ENCODE assay signal across 11 cellular contexts in genomic region chr10:4902571-4903011, GRCh38.
DNase-seq lines count a peak whose midpoint lies in the region; ATAC-seq and TF ChIP-seq lines count a peak whose summit lies in the region.
"Had no signal": no experiment of that assay in that cellular context is flagged by ENCODE, and none has a peak within 500 bp of the region (broad histone marks: within the 10 kb centered on the region; RNA-seq: fewer than 3 reads in every experiment).

No MANE protein-coding gene starts in this region.

- TF ChIP-seq POLR2A in thyroid gland (IDR thresholded peaks at IDR 0.05): no peak

- no peaks in the 10 kb centered on the region for H3K36me3 ChIP-seq in thyroid gland
- H3K36me3 ChIP-seq: BLaER1 treated with 17β-estradiol and CSF1 and Interleukin-3, amounts not matched to agents 10 nM and 100 nM had no signal

- peak; percentile 91 for ATAC-seq in activated T-helper 17 cell treated with anti-CD3 and anti-CD28 coated beads, Interleukin-2, amount 50 U/mL, for 72 hours (replicated peaks)
- peak; percentile 91 for ATAC-seq in left ventricle myocardium superior

- H3K27me3 ChIP-seq in thyroid gland: no peaks in the 10 kb centered on the region
- H3K27me3 ChIP-seq: BLaER1 treated with 17β-estradiol and CSF1 and Interleukin-3, amounts not matched to agents 10 nM and 100 nM had no signal

- intact Hi-C loops in left ventricle myocardium superior (cut with micrococcal nuclease): no loop called here
- intact Hi-C loops in thyroid gland (cut with DNase I): no loop called here

- 36 to 46% methylated on average over 5 of the region's 5 CpGs for WGBS in thyroid gland, 2 donors

- peaks cover 4% of the 10 kb centered on the region for H3K4me1 Mint-ChIP-seq in activated naive CD4-positive, alpha-beta T cell treated with anti-CD3 and anti-CD28 coated beads, Interleukin-2, amount 50 U/mL, for 24 hours
- H3K4me1 Mint-ChIP-seq in activated T-helper 17 cell treated with anti-CD3 and anti-CD28 coated beads, Interleukin-2, amount 50 U/mL, for 72 hours: peaks cover 11% of the 10 kb centered on the region
- H3K4me1 Mint-ChIP-seq in mesothelial cell of epicardium: peaks cover 11% of the 10 kb centered on the region
- H3K4me1 Mint-ChIP-seq: activated B cell treated with CpG ODN at 0.5 μM for 24 hours, naive B cell had no signal

- no peak overlapping the region for H3K4me3 Mint-ChIP-seq in activated naive CD4-positive, alpha-beta T cell treated with anti-CD3 and anti-CD28 coated beads, Interleukin-2, amount 50 U/mL, for 24 hours
- peak overlapping the region; percentile 50 for H3K4me3 Mint-ChIP-seq in activated T-helper 17 cell treated with anti-CD3 and anti-CD28 coated beads, Interleukin-2, amount 50 U/mL, for 72 hours
- no peak overlapping the region for H3K4me3 Mint-ChIP-seq in mesothelial cell of epicardium
- H3K4me3 Mint-ChIP-seq: activated B cell treated with CpG ODN at 0.5 μM for 24 hours had no signal

- no peaks in the 10 kb centered on the region for H3K36me3 Mint-ChIP-seq in activated naive CD4-positive, alpha-beta T cell treated with anti-CD3 and anti-CD28 coated beads, Interleukin-2, amount 50 U/mL, for 24 hours
- H3K36me3 Mint-ChIP-seq in activated T-helper 17 cell treated with anti-CD3 and anti-CD28 coated beads, Interleukin-2, amount 50 U/mL, for 72 hours (ENCODE audit: low read depth): no peaks in the 10 kb centered on the region
- no peaks in the 10 kb centered on the region for H3K36me3 Mint-ChIP-seq in mesothelial cell of epicardium
- H3K36me3 Mint-ChIP-seq: naive B cell had no signal

- TF ChIP-seq CTCF in thyroid gland (IDR thresholded peaks at IDR 0.05): no peak
- no peak for TF ChIP-seq CTCF in mesothelial cell of epicardium (IDR thresholded peaks at IDR 0.05; ENCODE audit: unreplicated experiment)

- peak overlapping the region; percentile 43 to 67 (median 62) for H3K27ac ChIP-seq in thyroid gland
- H3K27ac ChIP-seq: BLaER1 treated with 17β-estradiol and CSF1 and Interleukin-3, amounts not matched to agents 10 nM and 100 nM had no signal

- DNase-seq in activated naive CD4-positive, alpha-beta T cell treated with anti-CD3 and anti-CD28 coated beads, Interleukin-2, amount 50 U/mL, for 16 hours: no peak
- DNase-seq in left ventricle myocardium superior (no peak), thyroid gland (peak in 1 of 2 donors; percentile 16), mesothelial cell of epicardium (ENCODE audit: low spot score in 2 of 2, unreplicated experiment in 2 of 2) (no peak), COLO829 (ENCODE audit: low spot score) (no peak), NCI-H748 (lab: John Stamatoyannopoulos, UW; ENCODE audit: unreplicated experiment) (no peak)
- DNase-seq: activated B cell treated with CpG ODN at 0.5 μM for 24 hours, naive B cell had no signal

- no peaks in the 10 kb centered on the region for H3K9me3 Mint-ChIP-seq in activated naive CD4-positive, alpha-beta T cell treated with anti-CD3 and anti-CD28 coated beads, Interleukin-2, amount 50 U/mL, for 24 hours
- no peaks in the 10 kb centered on the region for H3K9me3 Mint-ChIP-seq in activated T-helper 17 cell treated with anti-CD3 and anti-CD28 coated beads, Interleukin-2, amount 50 U/mL, for 72 hours
- H3K9me3 Mint-ChIP-seq in mesothelial cell of epicardium: peaks cover 24% of the 10 kb centered on the region
- H3K9me3 Mint-ChIP-seq: activated B cell treated with CpG ODN at 0.5 μM for 24 hours had no signal

- peak overlapping the region; percentile 51 for H3K27ac Mint-ChIP-seq in activated naive CD4-positive, alpha-beta T cell treated with anti-CD3 and anti-CD28 coated beads, Interleukin-2, amount 50 U/mL, for 24 hours
- peak overlapping the region; percentile 76 for H3K27ac Mint-ChIP-seq in activated T-helper 17 cell treated with anti-CD3 and anti-CD28 coated beads, Interleukin-2, amount 50 U/mL, for 72 hours
- H3K27ac Mint-ChIP-seq in mesothelial cell of epicardium: no peak overlapping the region
- H3K27ac Mint-ChIP-seq: activated B cell treated with CpG ODN at 0.5 μM for 24 hours, naive B cell had no signal

- H3K4me1 ChIP-seq in thyroid gland: peaks cover 12 to 13% of the 10 kb centered on the region in 2 donors
- H3K4me1 ChIP-seq: BLaER1 treated with 17β-estradiol and CSF1 and Interleukin-3, amounts not matched to agents 10 nM and 100 nM had no signal

- H3K4me3 ChIP-seq in thyroid gland (replicated peaks in 1 of 3): no peak overlapping the region
- H3K4me3 ChIP-seq: BLaER1 treated with 17β-estradiol and CSF1 and Interleukin-3, amounts not matched to agents 10 nM and 100 nM had no signal

- peaks cover 3% of the 10 kb centered on the region for H3K27me3 Mint-ChIP-seq in activated naive CD4-positive, alpha-beta T cell treated with anti-CD3 and anti-CD28 coated beads, Interleukin-2, amount 50 U/mL, for 24 hours
- H3K27me3 Mint-ChIP-seq in activated T-helper 17 cell treated with anti-CD3 and anti-CD28 coated beads, Interleukin-2, amount 50 U/mL, for 72 hours: no peaks in the 10 kb centered on the region
- no peaks in the 10 kb centered on the region for H3K27me3 Mint-ChIP-seq in mesothelial cell of epicardium (ENCODE audit: low read depth)
- H3K27me3 Mint-ChIP-seq: activated B cell treated with CpG ODN at 0.5 μM for 24 hours, naive B cell had no signal

- H3K9me3 ChIP-seq in thyroid gland: no peaks in the 10 kb centered on the region
